Comparison of ENCODE assay signal across 8 cellular contexts in genomic region chr1:235888119-235888643, GRCh38. TPM values are rescaled to one million over a fixed set of nuclear protein-coding genes. Genes with fewer than 3 reads are reported as not detected.
A peak's percentile ranks its signal among the peaks of the same experiment; 100 is the strongest.
DNase-seq lines count a peak whose midpoint lies in the region; ATAC-seq and TF ChIP-seq lines count a peak whose summit lies in the region.

No MANE protein-coding gene starts in this region.

- peaks cover 2 to 4% (median 3%) of the 10 kb centered on the region in 3 donors for H3K27me3 Mint-ChIP-seq in immature natural killer cell (ENCODE audit: low read depth in 3 of 3)

- H3K9me3 ChIP-seq in right cardiac atrium (ENCODE audit: control insufficient read depth, low read length) = no peaks in the 10 kb centered on the region

- peaks cover 35 to 51% of the 10 kb centered on the region in 2 donors for H3K4me1 Mint-ChIP-seq in immature natural killer cell

- peaks cover 4% of the 10 kb centered on the region for H3K4me1 ChIP-seq in right cardiac atrium (ENCODE audit: control insufficient read depth, insufficient read depth, low read length)

- intact Hi-C loops in right cardiac atrium (cut with DNase I) = no loop called here

- no peak overlapping the region for H3K27ac ChIP-seq in right cardiac atrium (ENCODE audit: low read length)

- in situ Hi-C loops in GM13976 (cut with MboI; ENCODE audit: low sequenced_read_pairs, unreplicated experiment) = no loop called here

- no peaks in the 10 kb centered on the region for H3K36me3 Mint-ChIP-seq in immature natural killer cell

- H3K4me3 ChIP-seq in right cardiac atrium (ENCODE audit: low read length) = no peak overlapping the region

- TF ChIP-seq CTCF in GM13976 (IDR thresholded peaks at IDR 0.05; ENCODE audit: borderline replicate concordance, control extremely low read depth, extremely low read depth, insufficient read depth, missing control alignments) = no peak

- ATAC-seq in GM21825 (IDR thresholded peaks at IDR 0.05; ENCODE audit: unreplicated experiment) (peak; percentile 77), right cardiac atrium (no peak)

- H3K27ac Mint-ChIP-seq in immature natural killer cell = peak overlapping the region; percentile 80 to 96 (median 94)

- no peaks in the 10 kb centered on the region for H3K27me3 ChIP-seq in right cardiac atrium (ENCODE audit: control insufficient read depth, insufficient read depth)

- 90% methylated on average over 8 of the region's 8 CpGs for WGBS in right cardiac atrium

- H3K9me3 Mint-ChIP-seq in immature natural killer cell = no peaks in the 10 kb centered on the region

- peak overlapping the region; percentile 55 to 86 (median 74) for H3K4me3 Mint-ChIP-seq in immature natural killer cell

- DNase-seq in GM13976 (ENCODE audit: low spot score) (peak; percentile 78), T-helper 1 cell (peak in 4 of 5 donors; percentile 6 to 85 (median 21)), immature natural killer cell (peak; percentile 49 to 74 (median 59)), right cardiac atrium (no peak), mesenteric fat pad (ENCODE audit: low spot score) (no peak), AG08396 (ENCODE audit: low spot score) (no peak), NCI-H1105 treated with DMSO at 0.1 percent for 48 hours (lab: John Stamatoyannopoulos, UW) (no peak)

RNA-seq across cellular contexts. Expression of gene LYST, which starts 21.5 kb away (rescaled TPM):
- 10 to 100 TPM; 21.8 to 39.3 (median 27.7) TPM for polyA plus RNA-seq in immature natural killer cell
- total RNA-seq in right cardiac atrium = 10 to 100 TPM; 10.0 to 15.3 (median 12.0) TPM
- 3.8 TPM for polyA plus RNA-seq in right cardiac atrium
- total RNA-seq in mesenteric fat pad = 38.5 TPM

Comparison
In these comparisons a context has a peak if more than half of its experiments do, and no peak if none do; other contexts are left out.
1. DNase-seq: peak in GM13976 (single experiment), T-helper 1 cell (4 of 5) and immature natural killer cell (3 of 3); none in right cardiac atrium (0 of 3), mesenteric fat pad (single experiment), AG08396 (single experiment) and NCI-H1105 treated with DMSO at 0.1 percent for 48 hours (single experiment).